Comparison of ENCODE assay signal across 1 cellular context in genomic region chr13:39512687-39513086, GRCh38.
TF ChIP-seq lines count a peak whose summit lies in the region.

No MANE protein-coding gene starts in this region.

TF ChIP-seq in IMR-90, 13 proteins besides CTCF, POLR2A, EP300 and RAD21 (continued from another document):
- no peak for TF ChIP-seq RFX5 (IDR thresholded peaks at IDR 0.05; ENCODE audit: low read depth, low read length)
